ENCODE assay signal across 9 cellular contexts in genomic region chr15:69454953-69455352, GRCh38. TPM values are rescaled to one million over a fixed set of nuclear protein-coding genes. Genes with fewer than 3 reads are reported as not detected.
A peak's percentile ranks its signal among the peaks of the same experiment; 100 is the strongest.
DNase-seq lines count a peak whose midpoint lies in the region; TF ChIP-seq lines count a peak whose summit lies in the region.
"Had no signal": no experiment of that assay in that cellular context is flagged by ENCODE, and none has a peak within 500 bp of the region (broad histone marks: within the 10 kb centered on the region; RNA-seq: fewer than 3 reads in every experiment).

No MANE protein-coding gene starts in this region.

- TF ChIP-seq CTCF in epithelial cell of proximal tubule (conservative IDR thresholded peaks at IDR 0.05; ENCODE audit: low read depth, low read length) (no peak), smooth muscle cell (IDR thresholded peaks at IDR 0.05; ENCODE audit: borderline replicate concordance, insufficient read depth, poor library complexity, severe bottlenecking) (no peak)

- POLR2A ChIA-PET in activated CD4-positive, alpha-beta T cell treated with anti-CD3 and anti-CD28 coated beads, Interleukin-2, amount 10 ng/mL, durations not matched to agents 7 days and 5 days (lab: Charles Lee), result no interaction called here

- CTCF ChIA-PET in activated CD4-positive, alpha-beta T cell treated with anti-CD3 and anti-CD28 coated beads, Interleukin-2, amount 10 ng/mL, durations not matched to agents 7 days and 5 days (lab: Charles Lee), result no interaction called here

- H3K27ac Mint-ChIP-seq in activated CD4-positive, alpha-beta T cell treated with anti-CD3 and anti-CD28 coated beads, Interleukin-2, amount 10 ng/mL, durations not matched to agents 7 days and 5 days, result no peak overlapping the region

- peaks cover 30% of the 10 kb centered on the region for H3K79me2 ChIP-seq in smooth muscle cell (ENCODE audit: low read depth)

- no peaks in the 10 kb centered on the region for H3K27me3 Mint-ChIP-seq in activated CD4-positive, alpha-beta T cell treated with anti-CD3 and anti-CD28 coated beads, Interleukin-2, amount 10 ng/mL, durations not matched to agents 7 days and 5 days

- no peak overlapping the region for H3K27ac ChIP-seq in SJCRH30
- peak overlapping the region; percentile 87 for H3K27ac ChIP-seq in smooth muscle cell (ENCODE audit: low read depth)

- H3K4me3 ChIP-seq in SJCRH30 (peak overlapping the region; percentile 83), epithelial cell of proximal tubule (ENCODE audit: low read depth, low read length) (peak overlapping the region; percentile 89), smooth muscle cell (peak overlapping the region; percentile 82)

- WGBS in smooth muscle cell (ENCODE audit: low lambda C conversion rate), result 80% methylated on average over 5 of the region's 5 CpGs

- H3K4me1 Mint-ChIP-seq in activated CD4-positive, alpha-beta T cell treated with anti-CD3 and anti-CD28 coated beads, Interleukin-2, amount 10 ng/mL, durations not matched to agents 7 days and 5 days, result peaks cover 39% of the 10 kb centered on the region

- in situ Hi-C loops in ACHN (cut with HindIII; ENCODE audit: low pct_ligation_motif_present, low pct_unique_long_range_greater_than_20kb, low sequenced_read_pairs), result no loop called here

- no peak overlapping the region for H2AFZ ChIP-seq in smooth muscle cell (ENCODE audit: low read depth)

- peaks cover 46% of the 10 kb centered on the region for H3F3A ChIP-seq in smooth muscle cell (ENCODE audit: low read depth)

- no peak overlapping the region for H3K9ac ChIP-seq in smooth muscle cell (ENCODE audit: low read depth)

- peaks cover 41% of the 10 kb centered on the region for H3K36me3 Mint-ChIP-seq in activated CD4-positive, alpha-beta T cell treated with anti-CD3 and anti-CD28 coated beads, Interleukin-2, amount 10 ng/mL, durations not matched to agents 7 days and 5 days (ENCODE audit: low read depth)

- H3K4me1 ChIP-seq in SJCRH30 (0 out of 2 replicates have a peak, but pooled peaks cover 2% of the 10 kb centered on the region), smooth muscle cell (ENCODE audit: low read depth) (peaks cover 17% of the 10 kb centered on the region)

- H3K27me3 ChIP-seq in SJCRH30, result no peaks in the 10 kb centered on the region
- no peaks in the 10 kb centered on the region for H3K27me3 ChIP-seq in smooth muscle cell (ENCODE audit: low read depth)

- H3K36me3 ChIP-seq in SJCRH30, result peaks cover 45% of the 10 kb centered on the region
- H3K36me3 ChIP-seq in smooth muscle cell (ENCODE audit: low read depth), result no peaks in the 10 kb centered on the region

- no peaks in the 10 kb centered on the region for H3K9me3 Mint-ChIP-seq in activated CD4-positive, alpha-beta T cell treated with anti-CD3 and anti-CD28 coated beads, Interleukin-2, amount 10 ng/mL, durations not matched to agents 7 days and 5 days

- peak overlapping the region; percentile 88 for H3K4me2 ChIP-seq in smooth muscle cell

- no peak for DNase-seq in activated CD4-positive, alpha-beta T cell treated with anti-CD3 and anti-CD28 coated beads, Interleukin-2, amount 10 ng/mL, durations not matched to agents 7 days and 5 days
- DNase-seq in activated CD4-positive, alpha-beta T cell treated with anti-CD3 and anti-CD28 coated beads for 1 hour, result no peak
- DNase-seq in SJCRH30 (no peak), epithelial cell of proximal tubule (ENCODE audit: low read depth) (no peak), smooth muscle cell (lab: John Stamatoyannopoulos, UW; ENCODE audit: unreplicated experiment) (no peak), ACHN (no peak), COLO668 (lab: John Stamatoyannopoulos, UW; ENCODE audit: unreplicated experiment) (no peak)
- DNase-seq in stimulated activated CD4-positive, alpha-beta T cell treated with anti-CD3 and anti-CD28 coated beads, Interleukin-4, amount 100 ng/mL, for 1 hour, result no peak
- DNase-seq: SHP77 treated with DMSO at 0.1 percent for 48 hours had no signal

- H3K9me3 ChIP-seq in SJCRH30 (replicated peaks) (no peaks in the 10 kb centered on the region), smooth muscle cell (replicated peaks; ENCODE audit: low read depth) (no peaks in the 10 kb centered on the region)

- H3K4me3 Mint-ChIP-seq in activated CD4-positive, alpha-beta T cell treated with anti-CD3 and anti-CD28 coated beads, Interleukin-2, amount 10 ng/mL, durations not matched to agents 7 days and 5 days, result peak overlapping the region; percentile 94

- peaks cover 46% of the 10 kb centered on the region for H4K20me1 ChIP-seq in smooth muscle cell (ENCODE audit: low read depth)

RNA-seq across cellular contexts. Expression of gene RPLP1, which starts 2.3 kb away (rescaled TPM):
- 1,000 to 10,000 TPM; 1,548 to 1,738 TPM for total RNA-seq in activated CD4-positive, alpha-beta T cell treated with anti-CD3 and anti-CD28 coated beads, Interleukin-2, amount 10 ng/mL, durations not matched to agents 7 days and 5 days
- total RNA-seq in SJCRH30 (2014; rRNA removed; shearing (Covaris generic)), result 761 and 909 TPM in 2 replicates
- total RNA-seq in epithelial cell of proximal tubule (617 and 781 TPM in 2 replicates), smooth muscle cell (321 and 375 TPM in 2 replicates)
- 1,155 and 1,251 TPM in 2 replicates for polyA plus RNA-seq in smooth muscle cell

RNA-seq across cellular contexts. Expression of gene KIF23, which starts 40.8 kb away (rescaled TPM):
- total RNA-seq in activated CD4-positive, alpha-beta T cell treated with anti-CD3 and anti-CD28 coated beads, Interleukin-2, amount 10 ng/mL, durations not matched to agents 7 days and 5 days, result 10 to 100 TPM; 77.8 to 93.1 TPM
- 127 and 137 TPM in 2 replicates for total RNA-seq in SJCRH30 (2014; rRNA removed; shearing (Covaris generic))
- 71.5 and 87.9 TPM in 2 replicates for total RNA-seq in epithelial cell of proximal tubule
- total RNA-seq in smooth muscle cell, result 37.4 and 44.1 TPM in 2 replicates
- 14.3 and 15.0 TPM in 2 replicates for polyA plus RNA-seq in smooth muscle cell
